Comparison of ENCODE assay signal across 7 cellular contexts in the genomic region with DNA sequence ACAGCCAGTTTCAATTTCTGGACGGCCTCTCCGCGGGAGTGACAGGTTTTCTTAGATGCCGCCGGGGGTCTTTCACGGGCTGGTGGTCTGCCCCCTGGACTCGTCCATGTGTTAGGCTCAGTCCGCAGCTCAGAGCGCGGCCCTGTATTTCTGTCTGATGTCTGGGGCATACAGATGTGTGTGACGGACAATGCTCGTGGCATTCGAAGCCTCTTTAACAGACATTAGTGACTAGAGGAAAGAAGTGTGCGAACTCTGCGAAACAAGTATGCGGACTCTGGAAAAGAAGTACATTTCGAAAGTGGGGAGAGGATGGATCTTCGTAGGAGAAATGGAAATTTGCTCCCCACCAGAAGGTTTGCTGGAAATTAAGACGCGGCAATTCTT. TPM values are rescaled to one million over a fixed set of nuclear protein-coding genes. Genes with fewer than 3 reads are reported as not detected.
DNase-seq lines count a peak whose midpoint lies in the region; ATAC-seq and TF ChIP-seq lines count a peak whose summit lies in the region.

No MANE protein-coding gene starts in this region.

- H3K4me2 ChIP-seq in OCI-LY7 (ENCODE audit: low read length): peak overlapping the region; percentile 72

- H3K9me2 ChIP-seq in OCI-LY7 (ENCODE audit: insufficient read depth, low read length): no peaks in the 10 kb centered on the region

- POLR2A ChIA-PET in OCI-LY7 (lab: Charles Lee): interaction anchor here (0.7 to 2.1 kb wide), 8 partner anchors 9 to 195 kb away, joined by 3 to 15 read pairs (median 4); a partner anchor contains a TSS

- peaks cover 15% of the 10 kb centered on the region; the same call in 1 of the 2 replicates for H4K20me1 ChIP-seq in OCI-LY7 (ENCODE audit: insufficient read depth, low read length)

- H3K36me3 ChIP-seq in OCI-LY7 (ENCODE audit: insufficient read depth, low read length): no peaks in the 10 kb centered on the region

- TF ChIP-seq CTCF in GM13976 (IDR thresholded peaks at IDR 0.05; ENCODE audit: borderline replicate concordance, control extremely low read depth, extremely low read depth, insufficient read depth, missing control alignments): no peak
- TF ChIP-seq CTCF in OCI-LY7 (conservative IDR thresholded peaks at IDR 0.05; ENCODE audit: low read length): no peak

- peak overlapping the region; percentile 98 to 99 for H3K4me3 Mint-ChIP-seq in effector memory CD8-positive, alpha-beta T cell
- peak overlapping the region; percentile 94 to 99 (median 98) for H3K4me3 Mint-ChIP-seq in naive B cell

- H2AFZ ChIP-seq in OCI-LY7 (ENCODE audit: low read length): peak overlapping the region; percentile 98

- ATAC-seq in effector memory CD8-positive, alpha-beta T cell (replicated peaks): no peak
- ATAC-seq in naive B cell (ENCODE audit: low read depth in 2 of 2) (no peak), HG03460 (IDR thresholded peaks at IDR 0.05; ENCODE audit: unreplicated experiment) (no peak), GM21423 (IDR thresholded peaks at IDR 0.05; ENCODE audit: unreplicated experiment) (no peak)

- H3K4me1 Mint-ChIP-seq in effector memory CD8-positive, alpha-beta T cell (ENCODE audit: low read depth in 2 of 2): peaks cover 18 to 31% of the 10 kb centered on the region in 2 donors
- H3K4me1 Mint-ChIP-seq in naive B cell: peaks cover 13 to 26% (median 19%) of the 10 kb centered on the region in 3 donors

- no TSS peak for BruUV-seq in OCI-LY7 (replicated peaks; lab: Mats Ljungman, UMichigan)

- H3K27ac Mint-ChIP-seq in effector memory CD8-positive, alpha-beta T cell: peak overlapping the region; percentile 92 to 95
- peak overlapping the region in 4 of 6 donors; percentile 84 to 97 (median 95) for H3K27ac Mint-ChIP-seq in naive B cell

- H3K9me3 ChIP-seq in OCI-LY7 (ENCODE audit: low read length): no peaks in the 10 kb centered on the region

- no peak overlapping the region for H3K27ac ChIP-seq in OCI-LY7 (ENCODE audit: low read depth, low read length, poor library complexity, severe bottlenecking)

- CTCF ChIA-PET in OCI-LY7 (lab: Charles Lee; ENCODE audit: unreplicated experiment): interaction anchor here (0.6 to 1.0 kb wide), 2 partner anchors 114 to 196 kb away, joined by 3 read pairs; a partner anchor contains a TSS

- H3K4me3 ChIP-seq in OCI-LY7 (ENCODE audit: low read depth, low read length, poor library complexity, severe bottlenecking): peak overlapping the region; percentile 68

- intact Hi-C loops in OCI-LY7 (cut with micrococcal nuclease; ENCODE audit: unreplicated experiment): loop anchor here (2.0 to 10.0 kb wide), 2 partner anchors 195 to 1903 kb away; no protein-coding TSS in a partner anchor

- in situ Hi-C loops in GM13976 (cut with MboI; ENCODE audit: low sequenced_read_pairs, unreplicated experiment): no loop called here

- H3K27me3 Mint-ChIP-seq in effector memory CD8-positive, alpha-beta T cell: no peaks in the 10 kb centered on the region
- H3K27me3 Mint-ChIP-seq in naive B cell: peaks cover 0 to 7% (median 0%) of the 10 kb centered on the region in 3 donors

- H3K9me3 Mint-ChIP-seq in effector memory CD8-positive, alpha-beta T cell: no peaks in the 10 kb centered on the region
- H3K9me3 Mint-ChIP-seq in naive B cell: no peaks in the 10 kb centered on the region

- H3K36me3 Mint-ChIP-seq in effector memory CD8-positive, alpha-beta T cell (ENCODE audit: insufficient read depth): peaks cover 18% of the 10 kb centered on the region
- peaks cover 0 to 8% of the 10 kb centered on the region in 2 donors for H3K36me3 Mint-ChIP-seq in naive B cell

- peaks cover 31% of the 10 kb centered on the region for H3K79me2 ChIP-seq in OCI-LY7 (ENCODE audit: insufficient read depth, low read depth, low read length)

- peak; percentile 42 for DNase-seq in GM13976 (ENCODE audit: low spot score)
- DNase-seq in OCI-LY7 (ENCODE audit: low spot score): no peak
- DNase-seq in effector memory CD8-positive, alpha-beta T cell: no peak
- peak; percentile 6 for DNase-seq in naive B cell
- DNase-seq in cortex of kidney (lab: John Stamatoyannopoulos, UW): no peak

- peaks cover 16% of the 10 kb centered on the region for H3K4me1 ChIP-seq in OCI-LY7 (ENCODE audit: insufficient read depth, low read length, poor library complexity, severe bottlenecking)

RNA-seq across cellular contexts. Expression of a gene that starts 0.8 kb away (rescaled TPM):
- 21.3 and 30.4 TPM in 2 replicates for total RNA-seq in OCI-LY7 (2014; rRNA removed; shearing (Covaris generic))
- 24.4 and 34.2 TPM in 2 replicates for total RNA-seq in OCI-LY7 (2022)
- polyA plus RNA-seq in naive B cell (ENCODE audit: low read depth in 6 of 6): 10 to 100 TPM in 4 of 6 donors, 1 to 10 TPM in 2; 9.2 to 14.4 (median 11.9) TPM

Comparison
In these comparisons a context has a peak if more than half of its experiments do, and no peak if none do; other contexts are left out.
1. DNase-seq: peak in GM13976 (single experiment) and naive B cell (single experiment); none in OCI-LY7 (single experiment), effector memory CD8-positive, alpha-beta T cell (0 of 3) and cortex of kidney (single experiment).